11 cellular contexts compared by ENCODE assay signal in the genomic region with DNA sequence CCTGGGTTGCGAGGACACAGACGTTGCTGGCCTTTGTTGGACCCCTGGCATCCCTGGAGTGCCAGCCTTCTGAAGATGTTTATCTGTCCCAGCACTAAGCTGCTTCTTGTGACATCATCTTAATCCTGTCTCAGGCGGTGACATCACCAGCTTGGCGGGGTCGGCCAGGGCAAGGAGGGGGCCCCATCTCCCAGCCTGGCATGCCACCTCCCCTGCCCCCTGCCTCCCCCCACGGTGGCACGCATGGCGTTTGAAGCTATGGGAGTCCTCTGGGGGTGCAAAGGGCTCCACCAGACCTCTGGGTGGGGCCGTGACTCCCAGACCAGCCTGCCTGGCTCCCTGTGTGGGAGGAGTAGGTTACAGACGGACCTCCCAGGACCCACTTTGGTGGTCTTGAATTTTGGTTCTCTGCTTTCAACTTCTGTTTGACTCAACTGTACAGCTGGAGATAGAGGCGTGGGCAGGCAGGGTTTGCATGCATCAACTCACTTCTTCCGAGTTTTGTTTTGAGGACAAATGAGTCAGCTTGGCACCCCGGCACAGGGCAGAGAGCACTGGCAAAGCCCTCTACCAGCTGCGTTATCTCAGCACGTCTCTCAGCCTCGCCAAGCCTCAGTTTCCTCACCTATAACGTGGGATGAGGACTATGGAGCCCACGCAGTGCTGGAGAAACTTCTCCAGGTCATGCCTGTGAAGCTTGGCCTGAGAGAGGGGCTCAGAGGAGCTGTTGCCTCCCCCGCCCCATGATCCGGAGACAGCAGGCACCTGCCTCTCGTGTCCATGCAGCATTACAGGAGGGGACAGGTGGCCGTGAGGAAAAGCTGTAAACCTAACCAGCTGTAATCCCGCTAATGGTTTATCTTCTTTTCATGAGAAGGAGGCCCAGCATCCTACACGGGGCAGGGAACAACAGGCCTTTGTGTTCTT. TPM values are rescaled to one million over a fixed set of nuclear protein-coding genes. Genes with fewer than 3 reads are reported as not detected.
DNase-seq lines count a peak whose midpoint lies in the region; ATAC-seq and TF ChIP-seq lines count a peak whose summit lies in the region.
"Had no signal": no experiment of that assay in that cellular context is flagged by ENCODE, and none has a peak within 500 bp of the region (broad histone marks: within the 10 kb centered on the region; RNA-seq: fewer than 3 reads in every experiment).

No MANE protein-coding gene starts in this region.

- H3K27ac ChIP-seq in SJCRH30 (peak overlapping the region; percentile 68), foreskin keratinocyte (peak overlapping the region; percentile 79), upper lobe of right lung (no peak overlapping the region), ovary (no peak overlapping the region)

- H3K4me1 ChIP-seq in SJCRH30 = peaks cover 45% of the 10 kb centered on the region
- H3K4me1 ChIP-seq in foreskin keratinocyte = peaks cover 28% of the 10 kb centered on the region
- peaks cover 50% of the 10 kb centered on the region for H3K4me1 ChIP-seq in upper lobe of right lung
- H3K4me1 ChIP-seq in ovary (ENCODE audit: insufficient read depth) = peaks cover 14% of the 10 kb centered on the region

- intact Hi-C loops in upper lobe of right lung (cut with DNase I) (no loop called here), ovary (cut with DNase I) (no loop called here)

- DNase-seq in stimulated activated CD4-positive, alpha-beta T cell treated with anti-CD3 and anti-CD28 coated beads, Interleukin-4, amount 100 ng/mL, for 24 hours = peak; percentile 41
- DNase-seq in stimulated activated CD4-positive, alpha-beta T cell treated with anti-CD3 and anti-CD28 coated beads, Interleukin-12 subunit alpha, Interleukin-12 subunit beta, amount 100 ng/mL, for 4 hours = no peak
- DNase-seq in SJCRH30 = peak; percentile 81 to 94
- peak in 1 of 2 donors; percentile 32 for DNase-seq in foreskin keratinocyte
- peak; percentile 52 for DNase-seq in upper lobe of right lung
- DNase-seq in ovary = no peak
- DNase-seq in retina = no peak
- DNase-seq: activated CD4-positive, alpha-beta T cell treated with anti-CD3 and anti-CD28 coated beads, Interleukin-2, amount 50 U/mL, for 4 hours had no signal

- H3K4me3 ChIP-seq in SJCRH30 (no peak overlapping the region), upper lobe of right lung (no peak overlapping the region), ovary (no peak overlapping the region)
- H3K4me3 ChIP-seq: skin epidermis had no signal

- H3K9me3 ChIP-seq in SJCRH30 (replicated peaks) (no peaks in the 10 kb centered on the region), upper lobe of right lung (no peaks in the 10 kb centered on the region), ovary (no peaks in the 10 kb centered on the region)

- peaks cover 8% of the 10 kb centered on the region; the same call in 1 of the 2 replicates for H3K27me3 ChIP-seq in SJCRH30
- H3K27me3 ChIP-seq in foreskin keratinocyte = no peaks in the 10 kb centered on the region
- H3K27me3 ChIP-seq in upper lobe of right lung = no peaks in the 10 kb centered on the region
- H3K27me3 ChIP-seq in ovary = no peaks in the 10 kb centered on the region

- H3K36me3 ChIP-seq in SJCRH30 (no peaks in the 10 kb centered on the region), upper lobe of right lung (no peaks in the 10 kb centered on the region), ovary (no peaks in the 10 kb centered on the region)

- no peak for TF ChIP-seq CTCF in foreskin keratinocyte (conservative IDR thresholded peaks at IDR 0.05)
- TF ChIP-seq CTCF in upper lobe of right lung (IDR thresholded peaks at IDR 0.05) = no peak
- TF ChIP-seq CTCF in ovary (IDR thresholded peaks at IDR 0.05) = no peak

- TF ChIP-seq POLR2A in ovary (IDR thresholded peaks at IDR 0.05) = no peak

- no peak for TF ChIP-seq EP300 in ovary (IDR thresholded peaks at IDR 0.05)

- peak; percentile 20 for ATAC-seq in foreskin keratinocyte
- no peak for ATAC-seq in upper lobe of right lung
- no peak for ATAC-seq in HG02973 (IDR thresholded peaks at IDR 0.05; ENCODE audit: unreplicated experiment)
- ATAC-seq: HCT116 had no signal

- 65 to 78% (median 66%) methylated on average over 23 to 24 of the region's 24 CpGs for WGBS in ovary, 3 donors

RNA-seq across cellular contexts. Expression of gene EML1, which starts 38.8 kb away (rescaled TPM):
- total RNA-seq in SJCRH30 (2014; rRNA removed; shearing (Covaris generic)) = 8.8 and 10.8 TPM in 2 replicates
- total RNA-seq in foreskin keratinocyte = 3.7 and 7.4 TPM in 2 replicates
- polyA plus RNA-seq in foreskin keratinocyte = 1.1 and 2.2 TPM in 2 replicates
- total RNA-seq in upper lobe of right lung = 42.2 TPM
- total RNA-seq in ovary = 10 to 100 TPM in 3 of 7 donors, 1 to 10 TPM in 4; 4.4 to 22.3 (median 9.8) TPM
- 10 to 100 TPM in 1 of 2 donors, 1 to 10 TPM in 1; 4.4 to 19.5 TPM for polyA plus RNA-seq in ovary

Comparison
In these comparisons a context has a peak if more than half of its experiments do, and no peak if none do; other contexts are left out.
1. DNase-seq: peak in stimulated activated CD4-positive, alpha-beta T cell treated with anti-CD3 and anti-CD28 coated beads, Interleukin-4, amount 100 ng/mL, for 24 hours (single experiment), SJCRH30 (2 of 2) and upper lobe of right lung (single experiment); none in stimulated activated CD4-positive, alpha-beta T cell treated with anti-CD3 and anti-CD28 coated beads, Interleukin-12 subunit alpha, Interleukin-12 subunit beta, amount 100 ng/mL, for 4 hours (single experiment), ovary (0 of 5) and retina (single experiment).
2. H3K27ac ChIP-seq: peak in SJCRH30 (single experiment) and foreskin keratinocyte (single experiment); none in upper lobe of right lung (single experiment) and ovary (0 of 2).